Comparison of ENCODE assay signal across 14 cellular contexts in the genomic region with DNA sequence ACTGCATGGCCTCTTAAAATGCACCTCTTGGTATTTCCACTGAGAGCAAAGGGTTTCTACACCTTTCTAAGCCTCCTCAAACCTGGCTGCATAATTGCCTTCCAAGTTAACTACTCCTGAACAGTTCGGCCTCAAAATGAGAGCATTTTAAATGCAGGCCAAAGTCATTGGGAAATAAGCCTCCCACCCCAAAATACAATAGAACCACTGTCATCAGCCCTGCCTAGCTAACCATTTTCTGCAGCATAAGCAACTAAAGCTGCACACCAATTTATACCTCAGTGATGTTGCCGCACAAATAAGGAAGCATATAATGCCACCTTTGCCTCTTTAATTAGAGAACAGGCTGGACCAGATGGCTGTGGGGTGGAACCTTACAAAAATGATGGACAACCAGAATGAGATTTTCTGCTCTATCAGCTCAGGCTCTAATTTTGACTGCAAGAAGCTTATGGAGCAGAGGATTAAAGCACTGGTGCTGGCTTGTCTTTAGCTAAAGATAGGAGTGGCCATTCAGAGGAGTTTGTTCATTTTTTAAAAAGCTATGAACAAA. TPM values are rescaled to one million over a fixed set of nuclear protein-coding genes. Genes with fewer than 3 reads are reported as not detected.
DNase-seq lines count a peak whose midpoint lies in the region; ATAC-seq, FAIRE-seq and TF ChIP-seq lines count a peak whose summit lies in the region.
"Had no signal": no experiment of that assay in that cellular context is flagged by ENCODE, and none has a peak within 500 bp of the region (broad histone marks: within the 10 kb centered on the region; RNA-seq: fewer than 3 reads in every experiment).

No MANE protein-coding gene starts in this region.

- H3K27ac ChIP-seq in GM23338 (ENCODE audit: low read depth) (0 out of 2 replicates have a peak overlapping the region, but pooled peaks have one; percentile 65), esophagus muscularis mucosa (replicated peaks in 1 of 4) (peak overlapping the region; percentile 99 to 100 (median 100)), small intestine (ENCODE audit: low read depth in 1 of 2, low read length in 1 of 2) (peak overlapping the region in 1 of 2 donors; percentile 17)

- peaks cover 3% of the 10 kb centered on the region; the same call in 1 of the 3 replicates for H3K9me3 Mint-ChIP-seq in GM23338
- H3K9me3 Mint-ChIP-seq: activated naive CD8-positive, alpha-beta T cell treated with anti-CD3 and anti-CD28 coated beads, Interleukin-2, amount 10 ng/mL, durations not matched to agents 7 days and 5 days; memory B cell had no signal

- no peak for FAIRE-seq in small intestine (lab: Jason Lieb, UNC)
- FAIRE-seq: GM12891 had no signal

- peaks cover 50% of the 10 kb centered on the region for H3K36me3 Mint-ChIP-seq in GM23338 (ENCODE audit: low read depth)

- no peaks in the 10 kb centered on the region for H3K9me2 ChIP-seq in GM23338 (ENCODE audit: insufficient read depth)

- TF ChIP-seq EP300 in esophagus muscularis mucosa (IDR thresholded peaks at IDR 0.05): no peak

- H3K79me2 ChIP-seq in GM23338 (replicated peaks; ENCODE audit: insufficient read depth): peaks cover 88% of the 10 kb centered on the region

- H3K27me3 ChIP-seq in GM23338 (ENCODE audit: insufficient read depth) (no peaks in the 10 kb centered on the region), esophagus muscularis mucosa (peaks cover 0 to 5% (median 0%) of the 10 kb centered on the region in 4 donors), small intestine (ENCODE audit: control insufficient read depth in 2 of 2, insufficient read depth in 2 of 2, low read length in 2 of 2) (no peaks in the 10 kb centered on the region)

- DNase-seq in GM23338 (ENCODE audit: low spot score) (no peak), SK-MEL-5 (ENCODE audit: low read depth, low spot score) (peak; percentile 66), esophagus muscularis mucosa (ENCODE audit: extremely low spot score) (no peak), small intestine (peak; percentile 23), HuH-7.5 (ENCODE audit: low spot score) (no peak), sciatic nerve (ENCODE audit: low spot score) (no peak)
- no peak for DNase-seq in NK-92 treated with Interleukin-12 subunit alpha and Interleukin-12 subunit beta, amount 100 ng/mL, for 24 hours (lab: John Stamatoyannopoulos, UW)
- DNase-seq: activated CD4-positive, alpha-beta T cell treated with anti-CD3 and anti-CD28 coated beads for 48 hours; activated naive CD8-positive, alpha-beta T cell treated with anti-CD3 and anti-CD28 coated beads, Interleukin-2, amount 10 ng/mL, durations not matched to agents 7 days and 5 days; NCI-H2227 treated with DMSO at 0.1 percent for 48 hours; retina had no signal

- H3K27ac Mint-ChIP-seq in GM23338: no peak overlapping the region
- H3K27ac Mint-ChIP-seq: activated naive CD8-positive, alpha-beta T cell treated with anti-CD3 and anti-CD28 coated beads, Interleukin-2, amount 10 ng/mL, durations not matched to agents 7 days and 5 days; memory B cell had no signal

- intact Hi-C loops in esophagus muscularis mucosa (cut with DNase I): no loop called here
- intact Hi-C loops in sciatic nerve (cut with DNase I): no loop called here

- H3K4me3 ChIP-seq in GM23338: no peak overlapping the region
- H3K4me3 ChIP-seq in esophagus muscularis mucosa: peak overlapping the region in 1 of 4 donors; percentile 97
- H3K4me3 ChIP-seq in small intestine (ENCODE audit: low read depth in 1 of 2, low read length in 2 of 2): no peak overlapping the region

- 56% methylated on average over 2 of the region's 2 CpGs for WGBS in esophagus muscularis mucosa
- whole genome bisulfite sequencing in small intestine, 3 donors: 41 to 55% (median 53%) methylated on average over 2 of the region's 2 CpGs

- H2AFZ ChIP-seq in GM23338: no peak overlapping the region

- H4K20me1 ChIP-seq in GM23338 (replicated peaks; ENCODE audit: insufficient read depth): peaks cover 49% of the 10 kb centered on the region

- in situ Hi-C loops in SK-MEL-5 (cut with HindIII; ENCODE audit: low pct_unique_long_range_greater_than_20kb, low sequenced_read_pairs): no loop called here

- no peaks in the 10 kb centered on the region for H3K9me3 ChIP-seq in esophagus muscularis mucosa
- H3K9me3 ChIP-seq in small intestine (ENCODE audit: control insufficient read depth, low read depth): no peaks in the 10 kb centered on the region

- no peak for TF ChIP-seq POLR2A in esophagus muscularis mucosa (IDR thresholded peaks at IDR 0.05; ENCODE audit: low read depth)

- peaks cover 28% of the 10 kb centered on the region; the same call in 1 of the 2 replicates for H3F3A ChIP-seq in GM23338 (replicated peaks; ENCODE audit: low read depth)

- peaks cover 25% of the 10 kb centered on the region for H3K27me3 Mint-ChIP-seq in GM23338 (ENCODE audit: insufficient read depth, low read depth, poor library complexity)
- H3K27me3 Mint-ChIP-seq: activated naive CD8-positive, alpha-beta T cell treated with anti-CD3 and anti-CD28 coated beads, Interleukin-2, amount 10 ng/mL, durations not matched to agents 7 days and 5 days; memory B cell had no signal

- peaks cover 12% of the 10 kb centered on the region for H3K4me1 Mint-ChIP-seq in GM23338

- ATAC-seq in GM23338 (no peak), sciatic nerve (no peak)
- ATAC-seq: Right ventricle myocardium inferior had no signal

- TF ChIP-seq CTCF in GM23338 (conservative IDR thresholded peaks at IDR 0.05; ENCODE audit: low read depth in 2 of 2) (no peak), esophagus muscularis mucosa (IDR thresholded peaks at IDR 0.05) (no peak)

- peak overlapping the region; percentile 99; the same call in 1 of the 3 replicates for H3K4me3 Mint-ChIP-seq in GM23338

- H3K4me2 ChIP-seq in GM23338: no peak overlapping the region

- H3K36me3 ChIP-seq in GM23338 (ENCODE audit: insufficient read depth) (peaks cover 18% of the 10 kb centered on the region), esophagus muscularis mucosa (peaks cover 22 to 45% (median 34%) of the 10 kb centered on the region in 4 donors), small intestine (ENCODE audit: control insufficient read depth in 2 of 2, insufficient read depth in 2 of 2, low read length in 2 of 2) (peaks cover 1 to 2% of the 10 kb centered on the region in 2 donors)

- no peaks in the 10 kb centered on the region for H3K4me1 ChIP-seq in GM23338 (ENCODE audit: insufficient read depth)
- H3K4me1 ChIP-seq in esophagus muscularis mucosa: peaks cover 51 to 68% (median 65%) of the 10 kb centered on the region in 4 donors
- no peaks in the 10 kb centered on the region for H3K4me1 ChIP-seq in small intestine (ENCODE audit: control insufficient read depth in 2 of 2, insufficient read depth in 1 of 2, low read depth in 1 of 2, low read length in 1 of 2)

TF ChIP-seq in GM23338, 12 proteins besides CTCF, POLR2A, EP300 and RAD21:
- TF ChIP-seq, protein P1, sequence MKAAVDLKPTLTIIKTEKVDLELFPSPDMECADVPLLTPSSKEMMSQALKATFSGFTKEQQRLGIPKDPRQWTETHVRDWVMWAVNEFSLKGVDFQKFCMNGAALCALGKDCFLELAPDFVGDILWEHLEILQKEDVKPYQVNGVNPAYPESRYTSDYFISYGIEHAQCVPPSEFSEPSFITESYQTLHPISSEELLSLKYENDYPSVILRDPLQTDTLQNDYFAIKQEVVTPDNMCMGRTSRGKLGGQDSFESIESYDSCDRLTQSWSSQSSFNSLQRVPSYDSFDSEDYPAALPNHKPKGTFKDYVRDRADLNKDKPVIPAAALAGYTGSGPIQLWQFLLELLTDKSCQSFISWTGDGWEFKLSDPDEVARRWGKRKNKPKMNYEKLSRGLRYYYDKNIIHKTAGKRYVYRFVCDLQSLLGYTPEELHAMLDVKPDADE (IDR thresholded peaks at IDR 0.05): no peak
- no peak for TF ChIP-seq CREB1 (CRISPR knock-in tag; IDR thresholded peaks at IDR 0.05; ENCODE audit: low read depth)

RNA-seq across cellular contexts. Expression of a gene that starts 4.3 kb away (rescaled TPM):
- 43.0 and 47.2 TPM in 2 replicates for total RNA-seq in GM23338 (2014; rRNA removed; shearing (Covaris generic))
- polyA plus RNA-seq in GM23338 (2016; fragmentation: Nextera tagmentation; extraction: Ambion mirVana) (26.7 and 27.3 TPM in 2 replicates), small intestine (10 to 100 TPM; 15.1 to 29.8 (median 23.3) TPM)
- 19.9 and 23.4 TPM in 2 replicates for total RNA-seq in SK-MEL-5 (2014; rRNA removed; shearing (Covaris generic))
- polyA plus RNA-seq in SK-MEL-5 (2015; cell fraction: cytosol; rRNA removed): 27.3 and 31.6 TPM in 2 replicates
- polyA plus RNA-seq in SK-MEL-5 (2015; cell fraction: nucleus; rRNA removed): 20.5 and 31.5 TPM in 2 replicates
- total RNA-seq in esophagus muscularis mucosa (100 to 1,000 TPM in 1 of 4 donors, 10 to 100 TPM in 3; 56.2 to 100 (median 93.0) TPM), sciatic nerve (67.7 TPM)

RNA-seq across cellular contexts. Expression of a gene that starts 26.2 kb away (rescaled TPM):
- 108 and 115 TPM in 2 replicates for total RNA-seq in GM23338 (2014; rRNA removed; shearing (Covaris generic))
- polyA plus RNA-seq in GM23338 (2016; fragmentation: Nextera tagmentation; extraction: Ambion mirVana) (49.4 and 52.4 TPM in 2 replicates), small intestine (10 to 100 TPM; 53.0 to 62.7 (median 57.6) TPM)
- 116 and 124 TPM in 2 replicates for total RNA-seq in SK-MEL-5 (2014; rRNA removed; shearing (Covaris generic))
- polyA plus RNA-seq in SK-MEL-5 (2015; cell fraction: cytosol; rRNA removed): 79.5 and 112 TPM in 2 replicates
- 17.8 and 20.1 TPM in 2 replicates for polyA plus RNA-seq in SK-MEL-5 (2015; cell fraction: nucleus; rRNA removed)
- total RNA-seq in esophagus muscularis mucosa (10 to 100 TPM; 36.5 to 46.1 (median 42.2) TPM), sciatic nerve (26.9 TPM)

RNA-seq across cellular contexts. Expression of a gene that starts 26.6 kb away (rescaled TPM):
- 77.8 and 79.7 TPM in 2 replicates for total RNA-seq in GM23338 (2014; rRNA removed; shearing (Covaris generic))
- polyA plus RNA-seq in GM23338 (2016; fragmentation: Nextera tagmentation; extraction: Ambion mirVana) (33.4 and 36.2 TPM in 2 replicates), small intestine (100 to 1,000 TPM; 126 to 294 (median 216) TPM)
- total RNA-seq in SK-MEL-5 (2014; rRNA removed; shearing (Covaris generic)): 128 and 133 TPM in 2 replicates
- polyA plus RNA-seq in SK-MEL-5 (2015; cell fraction: cytosol; rRNA removed): 180 and 200 TPM in 2 replicates
- 75.7 and 81.4 TPM in 2 replicates for polyA plus RNA-seq in SK-MEL-5 (2015; cell fraction: nucleus; rRNA removed)
- total RNA-seq in esophagus muscularis mucosa (100 to 1,000 TPM; 141 to 214 (median 166) TPM), sciatic nerve (68.0 TPM)

Comparison
In these comparisons a context has a peak if more than half of its experiments do, and no peak if none do; other contexts are left out.
1. DNase-seq: peak in SK-MEL-5 (single experiment) and small intestine (single experiment); none in GM23338 (single experiment), esophagus muscularis mucosa (single experiment), HuH-7.5 (single experiment), sciatic nerve (single experiment) and NK-92 treated with Interleukin-12 subunit alpha and Interleukin-12 subunit beta, amount 100 ng/mL, for 24 hours (single experiment).